ENCODE assay signal across 9 cellular contexts in the genomic region with DNA sequence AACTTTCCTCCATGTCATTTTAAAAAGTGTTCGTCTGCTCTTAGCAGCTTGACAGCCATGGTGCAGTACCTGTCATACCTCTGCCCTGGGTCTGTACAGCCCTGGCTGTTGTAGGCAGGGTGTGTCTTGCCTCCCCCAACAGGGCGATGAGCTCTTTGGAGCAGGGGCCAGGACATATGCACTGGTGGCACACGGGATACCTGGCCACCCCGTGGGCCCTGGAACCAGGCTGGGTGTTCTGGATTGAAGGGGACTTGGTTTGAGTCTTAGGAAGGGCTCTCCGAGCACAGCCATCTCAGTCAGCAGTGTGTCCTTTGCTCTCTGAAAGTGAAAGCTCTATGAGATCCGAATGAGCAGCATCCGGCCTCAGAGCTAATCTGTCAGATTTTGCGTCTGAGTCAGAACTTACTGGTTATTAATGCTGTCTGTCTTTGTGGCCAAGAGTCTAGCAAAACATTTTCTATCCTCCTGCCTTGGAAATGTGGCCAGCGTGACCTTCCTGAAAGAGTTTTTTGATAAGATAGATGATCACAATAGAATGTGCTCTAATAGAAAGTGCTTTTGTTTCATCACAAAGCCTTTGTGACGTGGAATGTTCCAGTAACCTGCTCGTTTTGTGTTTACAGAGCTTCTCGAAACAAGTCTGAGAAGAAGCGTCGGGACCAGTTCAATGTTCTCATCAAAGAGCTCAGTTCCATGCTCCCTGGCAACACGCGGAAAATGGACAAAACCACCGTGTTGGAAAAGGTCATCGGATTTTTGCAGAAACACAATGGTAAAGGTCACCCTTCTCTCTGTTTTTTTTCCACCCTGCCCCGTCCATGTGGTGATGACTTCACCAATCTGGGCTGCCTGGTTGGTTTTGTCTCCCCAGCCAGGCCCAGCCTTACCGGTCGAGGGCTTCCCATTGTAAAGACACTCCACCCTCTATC.
A peak's percentile ranks its signal among the peaks of the same experiment; 100 is the strongest.
DNase-seq lines count a peak whose midpoint lies in the region; ATAC-seq lines count a peak whose summit lies in the region.
"Had no signal": no experiment of that assay in that cellular context is flagged by ENCODE, and none has a peak within 500 bp of the region (broad histone marks: within the 10 kb centered on the region; RNA-seq: fewer than 3 reads in every experiment).

No MANE protein-coding gene starts in this region.

- H3K36me3 Mint-ChIP-seq in stimulated activated memory B cell treated with anti-CD40 and anti-IgM and Interleukin-4, amounts not matched to agents 10 μg/mL and 1 μg/mL and 100 μg/mL, for 72 hours = no peaks in the 10 kb centered on the region

- H3K4me1 ChIP-seq in right cardiac atrium (ENCODE audit: control insufficient read depth, insufficient read depth, low read length) = peaks cover 12% of the 10 kb centered on the region

- WGBS in right cardiac atrium = 33% methylated on average over 21 of the region's 21 CpGs

- H3K4me1 Mint-ChIP-seq in stimulated activated memory B cell treated with anti-CD40 and anti-IgM and Interleukin-4, amounts not matched to agents 10 μg/mL and 1 μg/mL and 100 μg/mL, for 72 hours = peaks cover 5% of the 10 kb centered on the region

- H3K27me3 ChIP-seq in right cardiac atrium (ENCODE audit: control insufficient read depth, insufficient read depth) = no peaks in the 10 kb centered on the region

- peak overlapping the region; percentile 16 for H3K4me3 ChIP-seq in right cardiac atrium (ENCODE audit: low read length)

- H3K9me3 ChIP-seq in right cardiac atrium (ENCODE audit: control insufficient read depth, low read length) = no peaks in the 10 kb centered on the region

- peak overlapping the region; percentile 95 for H3K27ac ChIP-seq in right cardiac atrium (ENCODE audit: low read length)
- H3K27ac ChIP-seq: KMS-11 had no signal

- intact Hi-C loops in right cardiac atrium (cut with DNase I) = no loop called here

- H3K9me3 Mint-ChIP-seq in stimulated activated memory B cell treated with anti-CD40 and anti-IgM and Interleukin-4, amounts not matched to agents 10 μg/mL and 1 μg/mL and 100 μg/mL, for 72 hours = peaks cover 3% of the 10 kb centered on the region

- peaks cover 9% of the 10 kb centered on the region for H3K27me3 Mint-ChIP-seq in stimulated activated memory B cell treated with anti-CD40 and anti-IgM and Interleukin-4, amounts not matched to agents 10 μg/mL and 1 μg/mL and 100 μg/mL, for 72 hours

- ATAC-seq in GM18511 (IDR thresholded peaks at IDR 0.05; ENCODE audit: unreplicated experiment) (peak; percentile 96), HG03095 (IDR thresholded peaks at IDR 0.05; ENCODE audit: unreplicated experiment) (peak; percentile 80), right cardiac atrium (peak; percentile 85 to 92), GM21390 (IDR thresholded peaks at IDR 0.05; ENCODE audit: unreplicated experiment) (no peak)
- ATAC-seq in stimulated activated memory B cell treated with anti-CD40 and anti-IgM and Interleukin-4, amounts not matched to agents 10 μg/mL and 1 μg/mL and 100 μg/mL, for 72 hours = peak; percentile 73

- peak overlapping the region; percentile 54 for H3K27ac Mint-ChIP-seq in stimulated activated memory B cell treated with anti-CD40 and anti-IgM and Interleukin-4, amounts not matched to agents 10 μg/mL and 1 μg/mL and 100 μg/mL, for 72 hours

- peak overlapping the region; percentile 8 for H3K4me3 Mint-ChIP-seq in stimulated activated memory B cell treated with anti-CD40 and anti-IgM and Interleukin-4, amounts not matched to agents 10 μg/mL and 1 μg/mL and 100 μg/mL, for 72 hours

- DNase-seq in activated effector memory CD4-positive, alpha-beta T cell treated with Interleukin-2 at 50 U/mL for 16 hours = peak; percentile 9
- peak in 2 of 3 donors; percentile 52 to 59 for DNase-seq in right cardiac atrium
- DNase-seq in SKM-1 (lab: John Stamatoyannopoulos, UW; ENCODE audit: unreplicated experiment) = no peak
- DNase-seq in DMS114 treated with DMSO at 0.1 percent for 48 hours (lab: John Stamatoyannopoulos, UW; ENCODE audit: unreplicated experiment) = no peak

Comparison
In these comparisons a context has a peak if more than half of its experiments do, and no peak if none do; other contexts are left out.
1. DNase-seq: peak in activated effector memory CD4-positive, alpha-beta T cell treated with Interleukin-2 at 50 U/mL for 16 hours (single experiment) and right cardiac atrium (2 of 3); none in SKM-1 (single experiment) and DMS114 treated with DMSO at 0.1 percent for 48 hours (single experiment).